ENCODE assay signal across 17 cellular contexts in genomic region chr22:47446821-47447810, GRCh38.
"Had no signal": no experiment of that assay in that cellular context is flagged by ENCODE, and none has a peak within 500 bp of the region (broad histone marks: within the 10 kb centered on the region; RNA-seq: fewer than 3 reads in every experiment).

No MANE protein-coding gene starts in this region.

- H3K27me3 ChIP-seq: foreskin keratinocyte, hepatocyte, ovary, upper lobe of right lung had no signal

- H3K27ac Mint-ChIP-seq: progenitor cell of endocrine pancreas; stimulated activated memory B cell treated with anti-CD40 and anti-IgM and Interleukin-4, amounts not matched to agents 10 μg/mL and 1 μg/mL and 100 μg/mL, for 72 hours; stimulated activated naive CD8-positive, alpha-beta T cell treated with anti-CD3 and anti-CD28 coated beads, Interleukin-15, Interleukin-2, amounts not matched to agents 100 ng/mL and 50 ng/mL, for 24 hours had no signal

- DNase-seq: cortex of kidney; effector memory CD4-positive, alpha-beta T cell; foreskin keratinocyte; kidney glomerular epithelial cell; mammary epithelial cell; mucosa of descending colon; naive thymus-derived CD8-positive, alpha-beta T cell; stimulated activated CD4-positive, alpha-beta T cell treated with anti-CD3 and anti-CD28 coated beads, Interleukin-4, amount 100 ng/mL, for 24 hours; tibial artery; upper lobe of right lung had no signal

- H3K4me3 Mint-ChIP-seq: naive thymus-derived CD8-positive, alpha-beta T cell; stimulated activated memory B cell treated with anti-CD40 and anti-IgM and Interleukin-4, amounts not matched to agents 10 μg/mL and 1 μg/mL and 100 μg/mL, for 72 hours; stimulated activated naive CD8-positive, alpha-beta T cell treated with anti-CD3 and anti-CD28 coated beads, Interleukin-15, Interleukin-2, amounts not matched to agents 100 ng/mL and 50 ng/mL, for 24 hours had no signal

- H3K27me3 Mint-ChIP-seq: progenitor cell of endocrine pancreas had no signal

- H3K4me1 ChIP-seq: foreskin keratinocyte, tibial artery, upper lobe of right lung had no signal

- H3K27ac ChIP-seq: dorsolateral prefrontal cortex, foreskin keratinocyte, hepatocyte, ovary, tibial artery, upper lobe of right lung had no signal

- H3K36me3 Mint-ChIP-seq: stimulated activated memory B cell treated with anti-CD40 and anti-IgM and Interleukin-4, amounts not matched to agents 10 μg/mL and 1 μg/mL and 100 μg/mL, for 72 hours had no signal

- H3K36me3 ChIP-seq: ovary, tibial artery, upper lobe of right lung had no signal

- H3K4me3 ChIP-seq: dorsolateral prefrontal cortex, hepatocyte, mucosa of descending colon, ovary, smooth muscle cell, tibial artery, upper lobe of right lung had no signal

- ATAC-seq: foreskin keratinocyte; mucosa of descending colon; naive thymus-derived CD8-positive, alpha-beta T cell; stimulated activated memory B cell treated with anti-CD40 and anti-IgM and Interleukin-4, amounts not matched to agents 10 μg/mL and 1 μg/mL and 100 μg/mL, for 72 hours; upper lobe of right lung had no signal

- H3K4me1 Mint-ChIP-seq: stimulated activated memory B cell treated with anti-CD40 and anti-IgM and Interleukin-4, amounts not matched to agents 10 μg/mL and 1 μg/mL and 100 μg/mL, for 72 hours had no signal

- H3K9me3 ChIP-seq: mucosa of descending colon, ovary, upper lobe of right lung had no signal
